8 cellular contexts compared by ENCODE assay signal in the genomic region with DNA sequence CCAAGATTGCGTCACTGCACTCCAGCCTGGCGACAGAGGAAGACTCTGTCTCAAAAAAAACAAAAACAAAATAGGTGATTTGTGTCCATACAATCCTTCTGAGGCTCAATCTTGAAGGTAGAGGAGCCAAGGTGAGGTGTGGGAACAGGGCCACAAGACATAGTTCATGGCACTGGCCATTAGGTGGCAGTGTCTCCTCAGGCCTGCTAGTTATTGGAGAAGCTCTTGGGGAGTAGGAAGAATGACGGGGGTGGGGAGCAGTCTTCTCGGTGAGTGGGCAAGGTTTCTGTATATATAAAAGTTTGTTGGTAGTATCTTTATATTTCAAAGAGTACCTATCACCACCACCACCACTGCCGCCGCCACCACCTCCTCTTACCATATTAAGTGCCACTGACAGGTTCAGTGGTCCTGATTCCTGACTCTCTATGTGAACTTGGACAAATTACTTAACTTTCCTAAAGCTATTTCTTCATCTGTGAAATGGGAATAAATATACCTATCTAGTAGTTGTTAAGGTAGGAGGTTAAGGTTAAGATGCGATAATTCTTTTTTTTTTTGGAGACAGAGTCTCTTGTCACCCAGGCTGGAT. TPM values are rescaled to one million over a fixed set of nuclear protein-coding genes. Genes with fewer than 3 reads are reported as not detected.
DNase-seq lines count a peak whose midpoint lies in the region; ATAC-seq and TF ChIP-seq lines count a peak whose summit lies in the region.

No MANE protein-coding gene starts in this region.

- H3K4me1 Mint-ChIP-seq in T-helper 17 cell = peaks cover 52% of the 10 kb centered on the region

- H3K27ac Mint-ChIP-seq in T-helper 17 cell = no peak overlapping the region

- no peak overlapping the region for H3K4me3 ChIP-seq in iPS DF 6.9 (ENCODE audit: low read length)

- H3K9me3 ChIP-seq in T-helper 17 cell (ENCODE audit: control insufficient read depth, low read length, poor library complexity, severe bottlenecking) = no peaks in the 10 kb centered on the region
- no peaks in the 10 kb centered on the region for H3K9me3 ChIP-seq in iPS DF 6.9 (ENCODE audit: control insufficient read depth, insufficient read depth, low read length)

- no peaks in the 10 kb centered on the region for H3K27me3 ChIP-seq in iPS DF 6.9 (ENCODE audit: control insufficient read depth, insufficient read depth, low read length)

- peak; percentile 88 for TF ChIP-seq CTCF in GM20000 (IDR thresholded peaks at IDR 0.05; ENCODE audit: extremely low read depth, missing control alignments)

- H3K4me1 ChIP-seq in iPS DF 6.9 (ENCODE audit: control insufficient read depth, insufficient read depth, low read length) = peaks cover 1% of the 10 kb centered on the region

- DNase-seq in ELF-1 (ENCODE audit: low read depth, low spot score) (peak; percentile 71), GM20000 (ENCODE audit: low spot score) (peak; percentile 78), T-helper 17 cell (peak; percentile 26 to 61 (median 42)), anterior cingulate cortex (lab: John Stamatoyannopoulos, UW) (peak in 32 of 58 donors; percentile 1 to 47 (median 14)), iPS DF 6.9 (ENCODE audit: low read depth, low spot score) (peak; percentile 60), OCI-M2 (lab: John Stamatoyannopoulos, UW; ENCODE audit: unreplicated experiment) (no peak)
- peak; percentile 68 for DNase-seq in stimulated activated CD4-positive, alpha-beta T cell treated with anti-CD3 and anti-CD28 coated beads, Interleukin-1b, Interleukin-23, amount 100 ng/mL, for 48 hours

- WGBS in iPS DF 6.9 (ENCODE audit: insufficient coverage, insufficient read length) = no CpG with 5 or more reads among the region's 7 CpGs

- no peaks in the 10 kb centered on the region for H3K36me3 ChIP-seq in iPS DF 6.9 (ENCODE audit: control insufficient read depth, insufficient read depth, low read length)

- peak; percentile 98 for ATAC-seq in HG03571 (IDR thresholded peaks at IDR 0.05; ENCODE audit: unreplicated experiment)
- ATAC-seq in T-helper 17 cell = peak; percentile 94

- H3K27me3 Mint-ChIP-seq in T-helper 17 cell = no peaks in the 10 kb centered on the region

- no peak overlapping the region for H3K4me3 Mint-ChIP-seq in T-helper 17 cell

- peaks cover 2% of the 10 kb centered on the region for H3K36me3 Mint-ChIP-seq in T-helper 17 cell (ENCODE audit: low read depth)

- H3K27ac ChIP-seq in iPS DF 6.9 (ENCODE audit: low read length) = no peak overlapping the region

RNA-seq across cellular contexts. Expression of a gene that starts 24.0 kb away (rescaled TPM):
- 100 to 1,000 TPM; 137 to 138 TPM for total RNA-seq in T-helper 17 cell
